In the genomic region with DNA sequence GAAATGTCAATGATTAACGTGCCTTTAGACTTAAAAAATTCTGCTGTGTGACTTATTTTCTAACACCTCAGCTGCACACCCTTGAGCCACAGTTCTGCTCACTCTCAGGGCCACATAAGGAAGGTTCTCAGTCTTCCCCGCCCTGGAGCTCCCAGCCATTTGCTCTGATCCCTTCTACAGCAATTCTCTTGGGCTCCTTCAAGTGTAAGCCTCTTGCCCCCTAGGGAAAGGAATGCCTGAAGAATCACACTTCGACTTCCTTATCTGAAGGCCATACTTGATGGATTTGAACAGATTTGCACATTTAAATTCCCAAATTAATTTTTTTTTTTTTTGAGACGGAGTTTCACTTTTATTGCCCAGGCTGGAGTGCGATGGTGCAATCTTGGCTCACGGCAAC, we compare ENCODE assay signal across 2 cellular contexts.
TF ChIP-seq lines count a peak whose summit lies in the region.

No MANE protein-coding gene starts in this region.

TF ChIP-seq in H1, 55 proteins besides CTCF, POLR2A, EP300 and RAD21:
- TF ChIP-seq, protein P1, sequence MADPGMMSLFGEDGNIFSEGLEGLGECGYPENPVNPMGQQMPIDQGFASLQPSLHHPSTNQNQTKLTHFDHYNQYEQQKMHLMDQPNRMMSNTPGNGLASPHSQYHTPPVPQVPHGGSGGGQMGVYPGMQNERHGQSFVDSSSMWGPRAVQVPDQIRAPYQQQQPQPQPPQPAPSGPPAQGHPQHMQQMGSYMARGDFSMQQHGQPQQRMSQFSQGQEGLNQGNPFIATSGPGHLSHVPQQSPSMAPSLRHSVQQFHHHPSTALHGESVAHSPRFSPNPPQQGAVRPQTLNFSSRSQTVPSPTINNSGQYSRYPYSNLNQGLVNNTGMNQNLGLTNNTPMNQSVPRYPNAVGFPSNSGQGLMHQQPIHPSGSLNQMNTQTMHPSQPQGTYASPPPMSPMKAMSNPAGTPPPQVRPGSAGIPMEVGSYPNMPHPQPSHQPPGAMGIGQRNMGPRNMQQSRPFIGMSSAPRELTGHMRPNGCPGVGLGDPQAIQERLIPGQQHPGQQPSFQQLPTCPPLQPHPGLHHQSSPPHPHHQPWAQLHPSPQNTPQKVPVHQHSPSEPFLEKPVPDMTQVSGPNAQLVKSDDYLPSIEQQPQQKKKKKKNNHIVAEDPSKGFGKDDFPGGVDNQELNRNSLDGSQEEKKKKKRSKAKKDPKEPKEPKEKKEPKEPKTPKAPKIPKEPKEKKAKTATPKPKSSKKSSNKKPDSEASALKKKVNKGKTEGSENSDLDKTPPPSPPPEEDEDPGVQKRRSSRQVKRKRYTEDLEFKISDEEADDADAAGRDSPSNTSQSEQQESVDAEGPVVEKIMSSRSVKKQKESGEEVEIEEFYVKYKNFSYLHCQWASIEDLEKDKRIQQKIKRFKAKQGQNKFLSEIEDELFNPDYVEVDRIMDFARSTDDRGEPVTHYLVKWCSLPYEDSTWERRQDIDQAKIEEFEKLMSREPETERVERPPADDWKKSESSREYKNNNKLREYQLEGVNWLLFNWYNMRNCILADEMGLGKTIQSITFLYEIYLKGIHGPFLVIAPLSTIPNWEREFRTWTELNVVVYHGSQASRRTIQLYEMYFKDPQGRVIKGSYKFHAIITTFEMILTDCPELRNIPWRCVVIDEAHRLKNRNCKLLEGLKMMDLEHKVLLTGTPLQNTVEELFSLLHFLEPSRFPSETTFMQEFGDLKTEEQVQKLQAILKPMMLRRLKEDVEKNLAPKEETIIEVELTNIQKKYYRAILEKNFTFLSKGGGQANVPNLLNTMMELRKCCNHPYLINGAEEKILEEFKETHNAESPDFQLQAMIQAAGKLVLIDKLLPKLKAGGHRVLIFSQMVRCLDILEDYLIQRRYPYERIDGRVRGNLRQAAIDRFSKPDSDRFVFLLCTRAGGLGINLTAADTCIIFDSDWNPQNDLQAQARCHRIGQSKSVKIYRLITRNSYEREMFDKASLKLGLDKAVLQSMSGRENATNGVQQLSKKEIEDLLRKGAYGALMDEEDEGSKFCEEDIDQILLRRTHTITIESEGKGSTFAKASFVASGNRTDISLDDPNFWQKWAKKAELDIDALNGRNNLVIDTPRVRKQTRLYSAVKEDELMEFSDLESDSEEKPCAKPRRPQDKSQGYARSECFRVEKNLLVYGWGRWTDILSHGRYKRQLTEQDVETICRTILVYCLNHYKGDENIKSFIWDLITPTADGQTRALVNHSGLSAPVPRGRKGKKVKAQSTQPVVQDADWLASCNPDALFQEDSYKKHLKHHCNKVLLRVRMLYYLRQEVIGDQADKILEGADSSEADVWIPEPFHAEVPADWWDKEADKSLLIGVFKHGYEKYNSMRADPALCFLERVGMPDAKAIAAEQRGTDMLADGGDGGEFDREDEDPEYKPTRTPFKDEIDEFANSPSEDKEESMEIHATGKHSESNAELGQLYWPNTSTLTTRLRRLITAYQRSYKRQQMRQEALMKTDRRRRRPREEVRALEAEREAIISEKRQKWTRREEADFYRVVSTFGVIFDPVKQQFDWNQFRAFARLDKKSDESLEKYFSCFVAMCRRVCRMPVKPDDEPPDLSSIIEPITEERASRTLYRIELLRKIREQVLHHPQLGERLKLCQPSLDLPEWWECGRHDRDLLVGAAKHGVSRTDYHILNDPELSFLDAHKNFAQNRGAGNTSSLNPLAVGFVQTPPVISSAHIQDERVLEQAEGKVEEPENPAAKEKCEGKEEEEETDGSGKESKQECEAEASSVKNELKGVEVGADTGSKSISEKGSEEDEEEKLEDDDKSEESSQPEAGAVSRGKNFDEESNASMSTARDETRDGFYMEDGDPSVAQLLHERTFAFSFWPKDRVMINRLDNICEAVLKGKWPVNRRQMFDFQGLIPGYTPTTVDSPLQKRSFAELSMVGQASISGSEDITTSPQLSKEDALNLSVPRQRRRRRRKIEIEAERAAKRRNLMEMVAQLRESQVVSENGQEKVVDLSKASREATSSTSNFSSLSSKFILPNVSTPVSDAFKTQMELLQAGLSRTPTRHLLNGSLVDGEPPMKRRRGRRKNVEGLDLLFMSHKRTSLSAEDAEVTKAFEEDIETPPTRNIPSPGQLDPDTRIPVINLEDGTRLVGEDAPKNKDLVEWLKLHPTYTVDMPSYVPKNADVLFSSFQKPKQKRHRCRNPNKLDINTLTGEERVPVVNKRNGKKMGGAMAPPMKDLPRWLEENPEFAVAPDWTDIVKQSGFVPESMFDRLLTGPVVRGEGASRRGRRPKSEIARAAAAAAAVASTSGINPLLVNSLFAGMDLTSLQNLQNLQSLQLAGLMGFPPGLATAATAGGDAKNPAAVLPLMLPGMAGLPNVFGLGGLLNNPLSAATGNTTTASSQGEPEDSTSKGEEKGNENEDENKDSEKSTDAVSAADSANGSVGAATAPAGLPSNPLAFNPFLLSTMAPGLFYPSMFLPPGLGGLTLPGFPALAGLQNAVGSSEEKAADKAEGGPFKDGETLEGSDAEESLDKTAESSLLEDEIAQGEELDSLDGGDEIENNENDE (IDR thresholded peaks at IDR 0.05; ENCODE audit: insufficient replicate concordance, low read length): no peak
- peak; percentile 70 for TF ChIP-seq TEAD4 (IDR thresholded peaks at IDR 0.05; ENCODE audit: low read depth, low read length)

TF ChIP-seq in HEK293T, 16 proteins besides CTCF, POLR2A, EP300 and RAD21:
- TF ChIP-seq FOXM1 (IDR thresholded peaks at IDR 0.05; ENCODE audit: borderline replicate concordance): no peak
- TF ChIP-seq SP1 (IDR thresholded peaks at IDR 0.05): no peak
- TF ChIP-seq LEF1 (IDR thresholded peaks at IDR 0.05; ENCODE audit: borderline replicate concordance): no peak
- TF ChIP-seq, protein P2, sequence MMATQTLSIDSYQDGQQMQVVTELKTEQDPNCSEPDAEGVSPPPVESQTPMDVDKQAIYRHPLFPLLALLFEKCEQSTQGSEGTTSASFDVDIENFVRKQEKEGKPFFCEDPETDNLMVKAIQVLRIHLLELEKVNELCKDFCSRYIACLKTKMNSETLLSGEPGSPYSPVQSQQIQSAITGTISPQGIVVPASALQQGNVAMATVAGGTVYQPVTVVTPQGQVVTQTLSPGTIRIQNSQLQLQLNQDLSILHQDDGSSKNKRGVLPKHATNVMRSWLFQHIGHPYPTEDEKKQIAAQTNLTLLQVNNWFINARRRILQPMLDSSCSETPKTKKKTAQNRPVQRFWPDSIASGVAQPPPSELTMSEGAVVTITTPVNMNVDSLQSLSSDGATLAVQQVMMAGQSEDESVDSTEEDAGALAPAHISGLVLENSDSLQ (IDR thresholded peaks at IDR 0.05): no peak
- no peak for TF ChIP-seq FOXA1 (IDR thresholded peaks at IDR 0.05)
- TF ChIP-seq HDGF (IDR thresholded peaks at IDR 0.05; ENCODE audit: borderline replicate concordance): no peak
- no peak for TF ChIP-seq SUZ12 (IDR thresholded peaks at IDR 0.05)
- no peak for TF ChIP-seq ZNF384 (IDR thresholded peaks at IDR 0.05)
- no peak for TF ChIP-seq ELF4 (IDR thresholded peaks at IDR 0.05)
- TF ChIP-seq TARDBP (IDR thresholded peaks at IDR 0.05): no peak
- no peak for TF ChIP-seq ARNT (IDR thresholded peaks at IDR 0.05)
- TF ChIP-seq NFRKB (IDR thresholded peaks at IDR 0.05): no peak
- no peak for TF ChIP-seq L3MBTL2 (conservative IDR thresholded peaks at IDR 0.05)
- TF ChIP-seq CTBP1 (IDR thresholded peaks at IDR 0.05; ENCODE audit: borderline replicate concordance): no peak
- no peak for TF ChIP-seq FOXK2 (IDR thresholded peaks at IDR 0.05)
